Comparison of ENCODE assay signal across 11 cellular contexts in genomic region chr11:88555018-88555828, GRCh38.
DNase-seq lines count a peak whose midpoint lies in the region; ATAC-seq and TF ChIP-seq lines count a peak whose summit lies in the region.
"Had no signal": no experiment of that assay in that cellular context is flagged by ENCODE, and none has a peak within 500 bp of the region (broad histone marks: within the 10 kb centered on the region; RNA-seq: fewer than 3 reads in every experiment).

No MANE protein-coding gene starts in this region.

- H3K4me3 Mint-ChIP-seq in activated CD4-positive, alpha-beta T cell treated with anti-CD3 and anti-CD28 coated beads for 36 hours, result no peak overlapping the region
- H3K4me3 Mint-ChIP-seq: immature natural killer cell had no signal

- intact Hi-C loops in activated CD4-positive, alpha-beta T cell treated with anti-CD3 and anti-CD28 coated beads for 36 hours (cut with DNase I, micrococcal nuclease), result loop anchor here in 1 of 2 experiments (10.0 kb wide), 1 partner anchor 830 kb away; no protein-coding TSS in a partner anchor

- no peaks in the 10 kb centered on the region for H3K9me3 Mint-ChIP-seq in activated CD4-positive, alpha-beta T cell treated with anti-CD3 and anti-CD28 coated beads for 36 hours (ENCODE audit: low read depth)
- H3K9me3 Mint-ChIP-seq: immature natural killer cell had no signal

- POLR2A ChIA-PET in activated CD4-positive, alpha-beta T cell treated with anti-CD3 and anti-CD28 coated beads for 36 hours (lab: Charles Lee), result no interaction called here

- no peaks in the 10 kb centered on the region for H3K36me3 Mint-ChIP-seq in activated CD4-positive, alpha-beta T cell treated with anti-CD3 and anti-CD28 coated beads for 36 hours (ENCODE audit: low read depth)
- H3K36me3 Mint-ChIP-seq: immature natural killer cell had no signal

- CTCF ChIA-PET in activated CD4-positive, alpha-beta T cell treated with anti-CD3 and anti-CD28 coated beads for 36 hours (lab: Charles Lee), result interaction anchor here (1.0 to 1.4 kb wide), 3 partner anchors 11 to 540 kb away, joined by 3 to 4 read pairs (median 3); no protein-coding TSS in a partner anchor

- no peak overlapping the region for H3K27ac Mint-ChIP-seq in activated CD4-positive, alpha-beta T cell treated with anti-CD3 and anti-CD28 coated beads for 36 hours
- H3K27ac Mint-ChIP-seq: immature natural killer cell had no signal

- DNase-seq in ELR (ENCODE audit: low read depth) (peak; percentile 100), RKO (ENCODE audit: low spot score) (peak; percentile 70), fibroblast of mammary gland (ENCODE audit: low read depth) (peak; percentile 100), renal cortical epithelial cell (ENCODE audit: low read depth) (peak; percentile 100), H7 (no peak), DMS79 (lab: John Stamatoyannopoulos, UW) (no peak)
- DNase-seq in activated CD4-positive, alpha-beta T cell treated with anti-CD3 and anti-CD28 coated beads for 36 hours, result no peak
- no peak for DNase-seq in activated naive CD4-positive, alpha-beta T cell treated with Interleukin-2 at 50 U/mL for 16 hours
- DNase-seq: immature natural killer cell, NCI-H446 treated with DMSO at 0.1 percent for 48 hours had no signal

- no peaks in the 10 kb centered on the region for H3K36me3 ChIP-seq in H7 (replicated peaks; ENCODE audit: control insufficient read depth, insufficient read depth, low read length)

- peaks cover 4% of the 10 kb centered on the region for H3K4me1 Mint-ChIP-seq in activated CD4-positive, alpha-beta T cell treated with anti-CD3 and anti-CD28 coated beads for 36 hours
- H3K4me1 Mint-ChIP-seq: immature natural killer cell had no signal

- H3K27me3 Mint-ChIP-seq in activated CD4-positive, alpha-beta T cell treated with anti-CD3 and anti-CD28 coated beads for 36 hours, result no peaks in the 10 kb centered on the region

- H3K4me3 ChIP-seq in fibroblast of mammary gland (ENCODE audit: control insufficient read depth, low read depth, low read length), result no peak overlapping the region
- H3K4me3 ChIP-seq in H7 (ENCODE audit: insufficient read depth, low read depth, low read length), result no peak overlapping the region
- H3K4me3 ChIP-seq: body of pancreas had no signal

- TF ChIP-seq CTCF in fibroblast of mammary gland (conservative IDR thresholded peaks at IDR 0.05; ENCODE audit: control insufficient read depth, insufficient read depth, low read depth, low read length), result no peak

- no peaks in the 10 kb centered on the region for H3K27me3 ChIP-seq in H7 (ENCODE audit: control insufficient read depth, insufficient read depth, low read length)
- H3K27me3 ChIP-seq: body of pancreas had no signal

- no peak for ATAC-seq in activated CD4-positive, alpha-beta T cell treated with anti-CD3 and anti-CD28 coated beads for 36 hours
- ATAC-seq: body of pancreas had no signal

Comparison
In these comparisons a context has a peak if more than half of its experiments do, and no peak if none do; other contexts are left out.
1. DNase-seq: peak in ELR (single experiment), RKO (single experiment), fibroblast of mammary gland (single experiment) and renal cortical epithelial cell (single experiment); none in H7 (single experiment), activated CD4-positive, alpha-beta T cell treated with anti-CD3 and anti-CD28 coated beads for 36 hours (single experiment), activated naive CD4-positive, alpha-beta T cell treated with Interleukin-2 at 50 U/mL for 16 hours (single experiment) and DMS79 (single experiment).